1 cellular context compared by ENCODE assay signal in genomic region chr12:115313929-115314328, GRCh38.
A peak's percentile ranks its signal among the peaks of the same experiment; 100 is the strongest.
TF ChIP-seq lines count a peak whose summit lies in the region.

No MANE protein-coding gene starts in this region.

TF ChIP-seq in HepG2, 621 proteins besides CTCF, POLR2A, EP300 and RAD21 (continued from another document and continues in another):
- TF ChIP-seq ZNF407 (CRISPR knock-in tag; IDR thresholded peaks at IDR 0.05; ENCODE audit: not compliant biosample characterization) (no peak), FOXK2 (IDR thresholded peaks at IDR 0.05) (0 out of 2 replicates have a peak, but pooled peaks have one; percentile 58), NR2F1 (CRISPR knock-in tag; IDR thresholded peaks at IDR 0.05) (peak; percentile 82 to 84), BHLHE40 (IDR thresholded peaks at IDR 0.05; ENCODE audit: low read length) (peak; percentile 89), SOX6 (IDR thresholded peaks at IDR 0.05) (no peak), SOX6 (CRISPR knock-in tag; IDR thresholded peaks at IDR 0.05) (peak; percentile 78), ELF3 (CRISPR knock-in tag; IDR thresholded peaks at IDR 0.05) (peak; percentile 68), GFI1 (CRISPR knock-in tag; IDR thresholded peaks at IDR 0.05; ENCODE audit: borderline replicate concordance) (0 out of 2 replicates have a peak, but pooled peaks have one; percentile 18), ZNF124 (CRISPR knock-in tag; IDR thresholded peaks at IDR 0.05) (no peak), NCOA2 (CRISPR knock-in tag; IDR thresholded peaks at IDR 0.05) (peak; percentile 53; the same call in 1 of the 2 replicates), HMG20A (CRISPR knock-in tag; IDR thresholded peaks at IDR 0.05; ENCODE audit: borderline replicate concordance) (peak; percentile 86; the same call in 1 of the 2 replicates), SMAD1 (CRISPR knock-in tag; IDR thresholded peaks at IDR 0.05; ENCODE audit: borderline replicate concordance, low read depth) (no peak), HDAC1 (CRISPR knock-in tag; IDR thresholded peaks at IDR 0.05) (peak; percentile 70; the same call in 1 of the 2 replicates), GABPB1 (CRISPR knock-in tag; IDR thresholded peaks at IDR 0.05) (peak; percentile 27; the same call in 1 of the 2 replicates), ZNF335 (CRISPR knock-in tag; IDR thresholded peaks at IDR 0.05) (0 out of 2 replicates have a peak, but pooled peaks have one; percentile 22), HOMEZ (CRISPR knock-in tag; IDR thresholded peaks at IDR 0.05; ENCODE audit: low read depth) (peak; percentile 83), MIER3 (CRISPR knock-in tag; IDR thresholded peaks at IDR 0.05; ENCODE audit: borderline replicate concordance) (peak; percentile 68; the same call in 1 of the 2 replicates), ZNF792 (CRISPR knock-in tag; IDR thresholded peaks at IDR 0.05) (peak; percentile 58; the same call in 1 of the 2 replicates), ZBTB39 (CRISPR knock-in tag; IDR thresholded peaks at IDR 0.05) (no peak), TRIM24 (CRISPR knock-in tag; IDR thresholded peaks at IDR 0.05) (peak; percentile 61; the same call in 1 of the 2 replicates), ZNF615 (CRISPR knock-in tag; IDR thresholded peaks at IDR 0.05; ENCODE audit: borderline replicate concordance) (no peak)
- TF ChIP-seq, protein P1, sequence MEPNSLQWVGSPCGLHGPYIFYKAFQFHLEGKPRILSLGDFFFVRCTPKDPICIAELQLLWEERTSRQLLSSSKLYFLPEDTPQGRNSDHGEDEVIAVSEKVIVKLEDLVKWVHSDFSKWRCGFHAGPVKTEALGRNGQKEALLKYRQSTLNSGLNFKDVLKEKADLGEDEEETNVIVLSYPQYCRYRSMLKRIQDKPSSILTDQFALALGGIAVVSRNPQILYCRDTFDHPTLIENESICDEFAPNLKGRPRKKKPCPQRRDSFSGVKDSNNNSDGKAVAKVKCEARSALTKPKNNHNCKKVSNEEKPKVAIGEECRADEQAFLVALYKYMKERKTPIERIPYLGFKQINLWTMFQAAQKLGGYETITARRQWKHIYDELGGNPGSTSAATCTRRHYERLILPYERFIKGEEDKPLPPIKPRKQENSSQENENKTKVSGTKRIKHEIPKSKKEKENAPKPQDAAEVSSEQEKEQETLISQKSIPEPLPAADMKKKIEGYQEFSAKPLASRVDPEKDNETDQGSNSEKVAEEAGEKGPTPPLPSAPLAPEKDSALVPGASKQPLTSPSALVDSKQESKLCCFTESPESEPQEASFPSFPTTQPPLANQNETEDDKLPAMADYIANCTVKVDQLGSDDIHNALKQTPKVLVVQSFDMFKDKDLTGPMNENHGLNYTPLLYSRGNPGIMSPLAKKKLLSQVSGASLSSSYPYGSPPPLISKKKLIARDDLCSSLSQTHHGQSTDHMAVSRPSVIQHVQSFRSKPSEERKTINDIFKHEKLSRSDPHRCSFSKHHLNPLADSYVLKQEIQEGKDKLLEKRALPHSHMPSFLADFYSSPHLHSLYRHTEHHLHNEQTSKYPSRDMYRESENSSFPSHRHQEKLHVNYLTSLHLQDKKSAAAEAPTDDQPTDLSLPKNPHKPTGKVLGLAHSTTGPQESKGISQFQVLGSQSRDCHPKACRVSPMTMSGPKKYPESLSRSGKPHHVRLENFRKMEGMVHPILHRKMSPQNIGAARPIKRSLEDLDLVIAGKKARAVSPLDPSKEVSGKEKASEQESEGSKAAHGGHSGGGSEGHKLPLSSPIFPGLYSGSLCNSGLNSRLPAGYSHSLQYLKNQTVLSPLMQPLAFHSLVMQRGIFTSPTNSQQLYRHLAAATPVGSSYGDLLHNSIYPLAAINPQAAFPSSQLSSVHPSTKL (CRISPR knock-in tag; IDR thresholded peaks at IDR 0.05) = peak; percentile 93
- TF ChIP-seq, protein P2, sequence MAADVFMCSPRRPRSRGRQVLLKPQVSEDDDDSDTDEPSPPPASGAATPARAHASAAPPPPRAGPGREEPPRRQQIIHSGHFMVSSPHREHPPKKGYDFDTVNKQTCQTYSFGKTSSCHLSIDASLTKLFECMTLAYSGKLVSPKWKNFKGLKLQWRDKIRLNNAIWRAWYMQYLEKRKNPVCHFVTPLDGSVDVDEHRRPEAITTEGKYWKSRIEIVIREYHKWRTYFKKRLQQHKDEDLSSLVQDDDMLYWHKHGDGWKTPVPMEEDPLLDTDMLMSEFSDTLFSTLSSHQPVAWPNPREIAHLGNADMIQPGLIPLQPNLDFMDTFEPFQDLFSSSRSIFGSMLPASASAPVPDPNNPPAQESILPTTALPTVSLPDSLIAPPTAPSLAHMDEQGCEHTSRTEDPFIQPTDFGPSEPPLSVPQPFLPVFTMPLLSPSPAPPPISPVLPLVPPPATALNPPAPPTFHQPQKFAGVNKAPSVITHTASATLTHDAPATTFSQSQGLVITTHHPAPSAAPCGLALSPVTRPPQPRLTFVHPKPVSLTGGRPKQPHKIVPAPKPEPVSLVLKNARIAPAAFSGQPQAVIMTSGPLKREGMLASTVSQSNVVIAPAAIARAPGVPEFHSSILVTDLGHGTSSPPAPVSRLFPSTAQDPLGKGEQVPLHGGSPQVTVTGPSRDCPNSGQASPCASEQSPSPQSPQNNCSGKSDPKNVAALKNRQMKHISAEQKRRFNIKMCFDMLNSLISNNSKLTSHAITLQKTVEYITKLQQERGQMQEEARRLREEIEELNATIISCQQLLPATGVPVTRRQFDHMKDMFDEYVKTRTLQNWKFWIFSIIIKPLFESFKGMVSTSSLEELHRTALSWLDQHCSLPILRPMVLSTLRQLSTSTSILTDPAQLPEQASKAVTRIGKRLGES (CRISPR knock-in tag; IDR thresholded peaks at IDR 0.05; ENCODE audit: borderline replicate concordance) = no peak
- TF ChIP-seq, protein P3, sequence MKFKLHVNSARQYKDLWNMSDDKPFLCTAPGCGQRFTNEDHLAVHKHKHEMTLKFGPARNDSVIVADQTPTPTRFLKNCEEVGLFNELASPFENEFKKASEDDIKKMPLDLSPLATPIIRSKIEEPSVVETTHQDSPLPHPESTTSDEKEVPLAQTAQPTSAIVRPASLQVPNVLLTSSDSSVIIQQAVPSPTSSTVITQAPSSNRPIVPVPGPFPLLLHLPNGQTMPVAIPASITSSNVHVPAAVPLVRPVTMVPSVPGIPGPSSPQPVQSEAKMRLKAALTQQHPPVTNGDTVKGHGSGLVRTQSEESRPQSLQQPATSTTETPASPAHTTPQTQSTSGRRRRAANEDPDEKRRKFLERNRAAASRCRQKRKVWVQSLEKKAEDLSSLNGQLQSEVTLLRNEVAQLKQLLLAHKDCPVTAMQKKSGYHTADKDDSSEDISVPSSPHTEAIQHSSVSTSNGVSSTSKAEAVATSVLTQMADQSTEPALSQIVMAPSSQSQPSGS (CRISPR knock-in tag; IDR thresholded peaks at IDR 0.05) = peak; percentile 35; the same call in 1 of the 2 replicates
- TF ChIP-seq, protein P4, sequence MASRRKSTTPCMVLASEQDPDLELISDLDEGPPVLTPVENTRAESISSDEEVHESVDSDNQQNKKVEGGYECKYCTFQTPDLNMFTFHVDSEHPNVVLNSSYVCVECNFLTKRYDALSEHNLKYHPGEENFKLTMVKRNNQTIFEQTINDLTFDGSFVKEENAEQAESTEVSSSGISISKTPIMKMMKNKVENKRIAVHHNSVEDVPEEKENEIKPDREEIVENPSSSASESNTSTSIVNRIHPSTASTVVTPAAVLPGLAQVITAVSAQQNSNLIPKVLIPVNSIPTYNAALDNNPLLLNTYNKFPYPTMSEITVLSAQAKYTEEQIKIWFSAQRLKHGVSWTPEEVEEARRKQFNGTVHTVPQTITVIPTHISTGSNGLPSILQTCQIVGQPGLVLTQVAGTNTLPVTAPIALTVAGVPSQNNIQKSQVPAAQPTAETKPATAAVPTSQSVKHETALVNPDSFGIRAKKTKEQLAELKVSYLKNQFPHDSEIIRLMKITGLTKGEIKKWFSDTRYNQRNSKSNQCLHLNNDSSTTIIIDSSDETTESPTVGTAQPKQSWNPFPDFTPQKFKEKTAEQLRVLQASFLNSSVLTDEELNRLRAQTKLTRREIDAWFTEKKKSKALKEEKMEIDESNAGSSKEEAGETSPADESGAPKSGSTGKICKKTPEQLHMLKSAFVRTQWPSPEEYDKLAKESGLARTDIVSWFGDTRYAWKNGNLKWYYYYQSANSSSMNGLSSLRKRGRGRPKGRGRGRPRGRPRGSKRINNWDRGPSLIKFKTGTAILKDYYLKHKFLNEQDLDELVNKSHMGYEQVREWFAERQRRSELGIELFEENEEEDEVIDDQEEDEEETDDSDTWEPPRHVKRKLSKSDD (CRISPR knock-in tag; IDR thresholded peaks at IDR 0.05; ENCODE audit: low read depth) = no peak
- TF ChIP-seq, protein P5, sequence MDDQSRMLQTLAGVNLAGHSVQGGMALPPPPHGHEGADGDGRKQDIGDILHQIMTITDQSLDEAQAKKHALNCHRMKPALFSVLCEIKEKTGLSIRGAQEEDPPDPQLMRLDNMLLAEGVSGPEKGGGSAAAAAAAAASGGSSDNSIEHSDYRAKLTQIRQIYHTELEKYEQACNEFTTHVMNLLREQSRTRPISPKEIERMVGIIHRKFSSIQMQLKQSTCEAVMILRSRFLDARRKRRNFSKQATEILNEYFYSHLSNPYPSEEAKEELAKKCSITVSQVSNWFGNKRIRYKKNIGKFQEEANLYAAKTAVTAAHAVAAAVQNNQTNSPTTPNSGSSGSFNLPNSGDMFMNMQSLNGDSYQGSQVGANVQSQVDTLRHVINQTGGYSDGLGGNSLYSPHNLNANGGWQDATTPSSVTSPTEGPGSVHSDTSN (CRISPR knock-in tag; IDR thresholded peaks at IDR 0.05; ENCODE audit: borderline replicate concordance) = no peak
